ENCODE assay signal across 17 cellular contexts in genomic region chr7:101919363-101920115, GRCh38.
"Had no signal": no experiment of that assay in that cellular context is flagged by ENCODE, and none has a peak within 500 bp of the region (broad histone marks: within the 10 kb centered on the region; RNA-seq: fewer than 3 reads in every experiment).

No MANE protein-coding gene starts in this region.

- H3K9me3 ChIP-seq: adrenal gland, left lung, right atrium auricular region, upper lobe of left lung had no signal

- H3K27me3 Mint-ChIP-seq: activated naive CD4-positive, alpha-beta T cell treated with anti-CD3 and anti-CD28 coated beads, Interleukin-2, amount 10 ng/mL, durations not matched to agents 7 days and 5 days; central memory CD8-positive, alpha-beta T cell; effector memory CD8-positive, alpha-beta T cell; stimulated activated memory B cell treated with anti-CD40 and anti-IgM and Interleukin-4, amounts not matched to agents 10 μg/mL and 1 μg/mL and 100 μg/mL, for 72 hours; T-cell had no signal

- FAIRE-seq: islet of Langerhans, small intestine had no signal

- H3K9me3 Mint-ChIP-seq: activated naive CD4-positive, alpha-beta T cell treated with anti-CD3 and anti-CD28 coated beads, Interleukin-2, amount 10 ng/mL, durations not matched to agents 7 days and 5 days; activated T-helper 2 cell treated with anti-CD3 and anti-CD28 coated beads, Interferon-gamma antibody, Interleukin-2, Interleukin-4, amounts not matched to agents 10 μg/mL and 5 μg/mL and 100 μg/mL, durations not matched to agents 14 hours and 24 hours and 36 hours; central memory CD8-positive, alpha-beta T cell; effector memory CD8-positive, alpha-beta T cell; stimulated activated memory B cell treated with anti-CD40 and anti-IgM and Interleukin-4, amounts not matched to agents 10 μg/mL and 1 μg/mL and 100 μg/mL, for 72 hours; T-cell had no signal

- H3K27ac ChIP-seq: adrenal gland, left lung, parathyroid adenoma, right atrium auricular region, SK-N-MC, upper lobe of left lung, VCaP had no signal

- H3K4me3 Mint-ChIP-seq: activated naive CD4-positive, alpha-beta T cell treated with anti-CD3 and anti-CD28 coated beads, Interleukin-2, amount 10 ng/mL, durations not matched to agents 7 days and 5 days; central memory CD8-positive, alpha-beta T cell; effector memory CD8-positive, alpha-beta T cell; stimulated activated memory B cell treated with anti-CD40 and anti-IgM and Interleukin-4, amounts not matched to agents 10 μg/mL and 1 μg/mL and 100 μg/mL, for 72 hours; T-cell had no signal

- H3K27ac Mint-ChIP-seq: activated naive CD4-positive, alpha-beta T cell treated with anti-CD3 and anti-CD28 coated beads, Interleukin-2, amount 10 ng/mL, durations not matched to agents 7 days and 5 days; activated T-helper 2 cell treated with anti-CD3 and anti-CD28 coated beads, Interferon-gamma antibody, Interleukin-2, Interleukin-4, amounts not matched to agents 10 μg/mL and 5 μg/mL and 100 μg/mL, durations not matched to agents 14 hours and 24 hours and 36 hours; stimulated activated memory B cell treated with anti-CD40 and anti-IgM and Interleukin-4, amounts not matched to agents 10 μg/mL and 1 μg/mL and 100 μg/mL, for 72 hours; T-cell had no signal

- H3K9ac ChIP-seq: parathyroid adenoma had no signal

- DNase-seq: activated CD4-positive, alpha-beta T cell treated with anti-CD3 and anti-CD28 coated beads for 4 hours; activated naive CD4-positive, alpha-beta T cell treated with anti-CD3 and anti-CD28 coated beads, Interleukin-2, amount 10 ng/mL, durations not matched to agents 7 days and 5 days; adrenal gland; effector memory CD8-positive, alpha-beta T cell; erythroblast; small intestine; T-cell; upper lobe of left lung had no signal

- H3K4me1 ChIP-seq: adrenal gland, left lung had no signal

- H3K4me3 ChIP-seq: adrenal gland, left lung, right atrium auricular region, SK-N-MC, upper lobe of left lung had no signal

- ATAC-seq: effector memory CD8-positive, alpha-beta T cell; left lung; stimulated activated memory B cell treated with anti-CD40 and anti-IgM and Interleukin-4, amounts not matched to agents 10 μg/mL and 1 μg/mL and 100 μg/mL, for 72 hours; T-cell had no signal

- H3K36me3 Mint-ChIP-seq: activated naive CD4-positive, alpha-beta T cell treated with anti-CD3 and anti-CD28 coated beads, Interleukin-2, amount 10 ng/mL, durations not matched to agents 7 days and 5 days had no signal
